Comparison of ENCODE assay signal across 8 cellular contexts in the genomic region with DNA sequence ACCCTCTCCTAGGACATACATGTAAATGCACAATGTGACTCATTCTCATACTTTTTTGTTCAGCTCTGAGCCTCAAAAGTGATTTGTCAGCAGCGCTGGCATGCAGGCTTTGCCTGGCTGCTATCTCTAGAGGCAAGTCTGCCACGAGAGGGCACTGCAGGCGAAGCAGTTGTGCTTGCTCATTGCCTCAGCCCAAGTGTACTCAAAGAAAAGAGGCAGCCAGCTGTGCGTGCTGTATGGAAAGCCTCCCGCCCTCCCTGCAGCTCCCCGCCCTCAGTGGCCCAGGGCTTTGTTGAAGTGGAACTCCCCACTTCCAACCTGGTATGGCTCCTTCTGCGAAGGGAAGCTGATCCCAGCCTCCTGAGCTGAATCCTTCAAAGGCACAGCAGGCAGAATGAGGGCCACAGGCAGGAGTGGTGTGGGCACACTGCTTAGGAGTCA. TPM values are rescaled to one million over a fixed set of nuclear protein-coding genes. Genes with fewer than 3 reads are reported as not detected.
DNase-seq lines count a peak whose midpoint lies in the region; ATAC-seq lines count a peak whose summit lies in the region.

No MANE protein-coding gene starts in this region.

- intact Hi-C loops in sciatic nerve (cut with DNase I): loop anchor here (10.0 kb wide), 1 partner anchor 189 kb away; no protein-coding TSS in a partner anchor

- DNase-seq in COLO668 (lab: John Stamatoyannopoulos, UW; ENCODE audit: unreplicated experiment): peak; percentile 87
- peak; percentile 93 for DNase-seq in H4 (ENCODE audit: low spot score)
- DNase-seq in NCI-H187 (lab: John Stamatoyannopoulos, UW): peak; percentile 68 to 87
- peak; percentile 80 for DNase-seq in T1000 (lab: John Stamatoyannopoulos, UW)
- DNase-seq in astrocyte of the hippocampus (ENCODE audit: low read depth, low spot score): peak; percentile 97
- DNase-seq in hippocampal formation (lab: John Stamatoyannopoulos, UW): peak; percentile 79 to 86
- peak; percentile 95 for DNase-seq in sciatic nerve (ENCODE audit: low spot score)

- peak; percentile 96 for ATAC-seq in sciatic nerve
- ATAC-seq in HG03378 (IDR thresholded peaks at IDR 0.05; ENCODE audit: unreplicated experiment): no peak

RNA-seq across cellular contexts. Expression of a gene that starts 16.3 kb away (rescaled TPM):
- total RNA-seq in H4 (2014; rRNA removed; shearing (Covaris generic)): 56.5 and 67.8 TPM in 2 replicates
- 24.9 TPM for total RNA-seq in sciatic nerve

RNA-seq across cellular contexts. Expression of a gene that starts 16.5 kb away (rescaled TPM):
- total RNA-seq in H4 (2014; rRNA removed; shearing (Covaris generic)): 21.0 and 31.8 TPM in 2 replicates
- total RNA-seq in sciatic nerve: 79.2 TPM

RNA-seq across cellular contexts. Expression of a gene that starts 53.8 kb away (rescaled TPM):
- 0.08 TPM in 1 of 2 replicates, not detected in the other for total RNA-seq in H4 (2014; rRNA removed; shearing (Covaris generic))
- 8.9 TPM for total RNA-seq in sciatic nerve
